In the genomic region with DNA sequence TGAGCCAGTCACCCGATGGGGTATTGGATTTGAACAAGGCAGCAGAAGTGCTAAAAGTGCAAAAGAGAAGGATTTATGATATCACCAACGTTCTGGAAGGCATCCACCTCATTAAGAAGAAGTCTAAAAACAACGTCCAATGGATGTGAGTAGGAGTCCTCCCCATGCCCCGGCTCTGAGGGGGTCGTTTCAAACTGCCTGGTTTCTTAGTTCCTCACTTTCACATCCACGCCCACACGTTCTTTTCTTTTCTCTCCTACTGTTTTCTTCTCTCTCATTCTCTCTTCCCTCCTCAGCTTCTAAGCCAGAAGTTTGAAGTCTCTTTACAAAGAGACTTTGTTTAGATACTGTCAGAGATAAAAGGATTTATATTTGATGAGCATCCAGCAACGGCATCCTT, we compare ENCODE assay signal across 1 cellular context.
TF ChIP-seq lines count a peak whose summit lies in the region.

No MANE protein-coding gene starts in this region.

TF ChIP-seq in GM23338, 12 proteins besides CTCF, POLR2A, EP300 and RAD21 (continued from another document):
- TF ChIP-seq REST (IDR thresholded peaks at IDR 0.05; ENCODE audit: unreplicated experiment) (no peak), POLR2AphosphoS5 (IDR thresholded peaks at IDR 0.05; ENCODE audit: low read depth) (no peak), STAT1 (IDR thresholded peaks at IDR 0.05; ENCODE audit: unreplicated experiment) (no peak), EZH2 (IDR thresholded peaks at IDR 0.05; ENCODE audit: low read depth, unreplicated experiment) (no peak), ZNF331 (CRISPR knock-in tag; IDR thresholded peaks at IDR 0.05; ENCODE audit: low read depth) (no peak), EZH2phosphoT487 (IDR thresholded peaks at IDR 0.05; ENCODE audit: unreplicated experiment) (no peak), ETS1 (IDR thresholded peaks at IDR 0.05) (no peak), ZNF462 (CRISPR knock-in tag; IDR thresholded peaks at IDR 0.05) (no peak), JUNB (IDR thresholded peaks at IDR 0.05; ENCODE audit: unreplicated experiment) (no peak)
TF ChIP-seq in GM23338: peak in this region for 0.
